Comparison of ENCODE assay signal across 1 cellular context in genomic region chr15:90840157-90840855, GRCh38.
TF ChIP-seq lines count a peak whose summit lies in the region.

No MANE protein-coding gene starts in this region.

TF ChIP-seq in GM12878, 131 proteins besides CTCF, POLR2A, EP300 and RAD21 (continued from another document):
- peak; percentile 94 for TF ChIP-seq MLLT1 (IDR thresholded peaks at IDR 0.05)
TF ChIP-seq in GM12878: peak in this region for 1.
